Comparison of ENCODE assay signal across 15 cellular contexts in genomic region chr6:90168693-90169131, GRCh38.
DNase-seq lines count a peak whose midpoint lies in the region; ATAC-seq, FAIRE-seq and TF ChIP-seq lines count a peak whose summit lies in the region.
"Had no signal": no experiment of that assay in that cellular context is flagged by ENCODE, and none has a peak within 500 bp of the region (broad histone marks: within the 10 kb centered on the region; RNA-seq: fewer than 3 reads in every experiment).

No MANE protein-coding gene starts in this region.

- no peak for FAIRE-seq in D721Med (lab: Jason Lieb, UNC)

- ATAC-seq in activated T-helper 17 cell treated with anti-CD3 and anti-CD28 coated beads, Interleukin-2, amount 50 U/mL, for 72 hours (replicated peaks): no peak
- ATAC-seq in GM18907 (IDR thresholded peaks at IDR 0.05; ENCODE audit: unreplicated experiment): no peak

- H3K4me3 Mint-ChIP-seq in nephron progenitor cell: no peak overlapping the region
- H3K4me3 Mint-ChIP-seq in activated T-helper 17 cell treated with anti-CD3 and anti-CD28 coated beads, Interleukin-2, amount 50 U/mL, for 72 hours: no peak overlapping the region

- H3K4me1 Mint-ChIP-seq in nephron progenitor cell: peaks cover 13% of the 10 kb centered on the region
- peaks cover 4% of the 10 kb centered on the region for H3K4me1 Mint-ChIP-seq in activated T-helper 17 cell treated with anti-CD3 and anti-CD28 coated beads, Interleukin-2, amount 50 U/mL, for 72 hours

- DNase-seq in Caki2 (ENCODE audit: low read depth) (peak; percentile 36), OCI-M1 (lab: John Stamatoyannopoulos, UW) (peak; percentile 23), epithelial cell of proximal tubule (ENCODE audit: low read depth) (peak; percentile 32), non-pigmented ciliary epithelial cell (ENCODE audit: low read depth) (peak; percentile 24), nephron progenitor cell (no peak), D721Med (ENCODE audit: insufficient read length, low spot score) (no peak)
- DNase-seq: activated CD4-positive, alpha-beta T cell treated with anti-CD3 and anti-CD28 coated beads for 48 hours; activated naive CD4-positive, alpha-beta T cell treated with Interleukin-2 at 50 U/mL for 16 hours; islet precursor cell; NCI-H1417 treated with DMSO at 0.1 percent for 48 hours; NCI-H748 treated with DMSO at 0.1 percent for 48 hours; occipital lobe; SW 1271 had no signal

- peaks cover 16% of the 10 kb centered on the region for H3K36me3 Mint-ChIP-seq in nephron progenitor cell (ENCODE audit: low read depth)
- peaks cover 6% of the 10 kb centered on the region for H3K36me3 Mint-ChIP-seq in activated T-helper 17 cell treated with anti-CD3 and anti-CD28 coated beads, Interleukin-2, amount 50 U/mL, for 72 hours (ENCODE audit: low read depth)

- in situ Hi-C loops in Caki2 (cut with HindIII; ENCODE audit: low pct_unique_long_range_greater_than_20kb, low sequenced_read_pairs): no loop called here

- H3K27ac Mint-ChIP-seq in nephron progenitor cell: no peak overlapping the region
- no peak overlapping the region for H3K27ac Mint-ChIP-seq in activated T-helper 17 cell treated with anti-CD3 and anti-CD28 coated beads, Interleukin-2, amount 50 U/mL, for 72 hours

- TF ChIP-seq CTCF in epithelial cell of proximal tubule (conservative IDR thresholded peaks at IDR 0.05; ENCODE audit: low read depth, low read length): no peak
- TF ChIP-seq CTCF in nephron progenitor cell (IDR thresholded peaks at IDR 0.05): no peak
- TF ChIP-seq CTCF in D721Med (IDR thresholded peaks at IDR 0.05; ENCODE audit: insufficient read depth, missing control alignments): no peak

- peaks cover 27% of the 10 kb centered on the region for H3K9me3 Mint-ChIP-seq in nephron progenitor cell
- no peaks in the 10 kb centered on the region for H3K9me3 Mint-ChIP-seq in activated T-helper 17 cell treated with anti-CD3 and anti-CD28 coated beads, Interleukin-2, amount 50 U/mL, for 72 hours

- H3K4me3 ChIP-seq in epithelial cell of proximal tubule (ENCODE audit: low read depth, low read length): no peak overlapping the region

- peaks cover 3% of the 10 kb centered on the region for H3K27me3 Mint-ChIP-seq in nephron progenitor cell (ENCODE audit: low read depth, poor library complexity)
- no peaks in the 10 kb centered on the region for H3K27me3 Mint-ChIP-seq in activated T-helper 17 cell treated with anti-CD3 and anti-CD28 coated beads, Interleukin-2, amount 50 U/mL, for 72 hours

Comparison
In these comparisons a context has a peak if more than half of its experiments do, and no peak if none do; other contexts are left out.
1. DNase-seq: peak in Caki2 (single experiment), OCI-M1 (single experiment), epithelial cell of proximal tubule (single experiment) and non-pigmented ciliary epithelial cell (single experiment); none in nephron progenitor cell (single experiment) and D721Med (single experiment).